In genomic region chr19:35693835-35694599, GRCh38 we compare ENCODE assay signal across 9 cellular contexts. TPM values are rescaled to one million over a fixed set of nuclear protein-coding genes. Genes with fewer than 3 reads are reported as not detected.
DNase-seq lines count a peak whose midpoint lies in the region; ATAC-seq and TF ChIP-seq lines count a peak whose summit lies in the region.
"Had no signal": no experiment of that assay in that cellular context is flagged by ENCODE, and none has a peak within 500 bp of the region (broad histone marks: within the 10 kb centered on the region; RNA-seq: fewer than 3 reads in every experiment).

No MANE protein-coding gene starts in this region.

- no peaks in the 10 kb centered on the region for H3K36me3 ChIP-seq in thoracic aorta

- H3K4me3 ChIP-seq in fibroblast of the aortic adventitia (ENCODE audit: low read depth, low read length) (no peak overlapping the region), thoracic aorta (no peak overlapping the region)

- H3K9me3 ChIP-seq in thoracic aorta, result no peaks in the 10 kb centered on the region

- DNase-seq in DMS79 treated with DMSO at 0.1 percent for 48 hours (lab: John Stamatoyannopoulos, UW) (peak; percentile 83), GOT3 (lab: John Stamatoyannopoulos, UW) (peak; percentile 23), M059J (ENCODE audit: low read depth) (peak; percentile 84), RKO (ENCODE audit: low spot score) (peak; percentile 88), fibroblast of the aortic adventitia (ENCODE audit: low read depth) (peak; percentile 84), occipital lobe (lab: John Stamatoyannopoulos, UW) (peak; percentile 70), thoracic aorta (ENCODE audit: low spot score) (peak; percentile 71)
- DNase-seq in activated T-cell treated with anti-CD3 and anti-CD28 coated beads, Interleukin-2, amount 50 U/mL, for 48 hours, result peak; percentile 94 to 96

- H3K27me3 ChIP-seq in thoracic aorta (replicated peaks; ENCODE audit: insufficient read depth), result no peaks in the 10 kb centered on the region

- H3K27ac ChIP-seq in thoracic aorta, result no peak overlapping the region
- H3K27ac ChIP-seq: epithelial cell of prostate had no signal

- peak; percentile 89 for ATAC-seq in thoracic aorta (ENCODE audit: insufficient number of reproducible peaks, low FRiP score, low read depth)

- no peaks in the 10 kb centered on the region for H3K4me1 ChIP-seq in thoracic aorta (ENCODE audit: control insufficient read depth in 1 of 2, low read depth in 2 of 2)

- TF ChIP-seq CTCF in fibroblast of the aortic adventitia (IDR thresholded peaks at IDR 0.05; ENCODE audit: insufficient read depth, low read length) (peak; percentile 99), thoracic aorta (IDR thresholded peaks at IDR 0.05) (peak; percentile 93)

RNA-seq across cellular contexts. Expression of gene ZBTB32, which starts 10.3 kb away (rescaled TPM):
- total RNA-seq in M059J (2014; rRNA removed; shearing (Covaris generic)), result not detected in 2 replicates
- total RNA-seq in fibroblast of the aortic adventitia (ENCODE audit: low replicate concordance), result not detected in 2 replicates
- not detected for total RNA-seq in occipital lobe
- not detected for total RNA-seq in thoracic aorta

RNA-seq across cellular contexts. Expression of gene KMT2B, which starts 23.8 kb away (rescaled TPM):
- 4.9 and 8.8 TPM in 2 replicates for total RNA-seq in M059J (2014; rRNA removed; shearing (Covaris generic))
- total RNA-seq in fibroblast of the aortic adventitia (ENCODE audit: low replicate concordance) (6.8 and 14.9 TPM in 2 replicates), occipital lobe (3.0 TPM), thoracic aorta (10 to 100 TPM; 26.4 to 31.3 TPM)

RNA-seq across cellular contexts. Expression of gene UPK1A, which starts 27.7 kb away (rescaled TPM):
- 0.47 TPM in 1 of 2 replicates, not detected in the other for total RNA-seq in M059J (2014; rRNA removed; shearing (Covaris generic))
- not detected in 2 replicates for total RNA-seq in fibroblast of the aortic adventitia (ENCODE audit: low replicate concordance)
- total RNA-seq in occipital lobe, result not detected
- not detected for total RNA-seq in thoracic aorta

RNA-seq across cellular contexts. Expression of gene COX6B1, which starts 45.9 kb away (rescaled TPM):
- 635 and 1,532 TPM in 2 replicates for total RNA-seq in M059J (2014; rRNA removed; shearing (Covaris generic))
- total RNA-seq in fibroblast of the aortic adventitia (ENCODE audit: low replicate concordance) (104 and 327 TPM in 2 replicates), occipital lobe (119 TPM), thoracic aorta (100 to 1,000 TPM; 258 to 386 TPM)

RNA-seq across cellular contexts. Expression of gene IGFLR1, which starts 48.2 kb away (rescaled TPM):
- total RNA-seq in M059J (2014; rRNA removed; shearing (Covaris generic)), result 8.8 and 24.0 TPM in 2 replicates
- total RNA-seq in fibroblast of the aortic adventitia (ENCODE audit: low replicate concordance), result 1.3 and 1.9 TPM in 2 replicates
- 0.47 TPM for total RNA-seq in occipital lobe
- total RNA-seq in thoracic aorta, result 10 to 100 TPM in 1 of 2 donors, 1 to 10 TPM in 1; 6.9 to 13.1 TPM

Comparison
In these comparisons a context has a peak if more than half of its experiments do, and no peak if none do; other contexts are left out.
1. DNase-seq: peak in every context shown above with its lines; median percentile 95 in activated T-cell treated with anti-CD3 and anti-CD28 coated beads, Interleukin-2, amount 50 U/mL, for 48 hours; 88 in RKO; 84 in M059J; 84 in fibroblast of the aortic adventitia; 83 in DMS79 treated with DMSO at 0.1 percent for 48 hours; 71 in thoracic aorta; 70 in occipital lobe; 23 in GOT3.